ENCODE assay signal across 17 cellular contexts in the genomic region with DNA sequence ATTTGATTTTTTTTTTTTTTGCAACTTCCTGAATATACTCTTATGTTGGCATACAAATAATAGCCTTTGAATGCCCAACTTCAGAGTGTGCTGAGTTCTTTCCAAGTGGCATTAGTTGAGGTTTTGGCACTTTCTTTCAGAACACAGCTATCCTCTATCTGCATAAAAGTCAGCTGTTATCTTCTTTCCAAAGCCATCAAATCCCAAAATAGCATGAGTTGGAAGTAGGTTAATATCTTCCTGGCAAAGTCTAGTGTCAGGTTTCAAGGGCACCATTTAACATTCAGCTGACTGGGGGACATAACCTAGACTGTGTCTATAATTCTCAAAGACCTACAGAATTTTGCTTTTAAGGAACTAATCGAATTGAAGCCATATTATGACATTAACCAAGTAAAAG.
"Had no signal": no experiment of that assay in that cellular context is flagged by ENCODE, and none has a peak within 500 bp of the region (broad histone marks: within the 10 kb centered on the region; RNA-seq: fewer than 3 reads in every experiment).

No MANE protein-coding gene starts in this region.

- DNase-seq: activated B cell treated with CpG ODN at 0.5 μM for 24 hours; activated CD4-positive, alpha-beta memory T cell treated with anti-CD3 and anti-CD28 coated beads for 36 hours; activated CD4-positive, alpha-beta T cell treated with anti-CD3 and anti-CD28 coated beads for 4 hours; activated T-cell treated with anti-CD3 and anti-CD28 coated beads for 4 hours; dermis blood vessel endothelial cell; effector memory CD4-positive, alpha-beta T cell; esophagus squamous epithelium; hippocampal formation; left colon; midbrain; naive thymus-derived CD4-positive, alpha-beta T cell; stimulated activated naive B cell treated with anti-CD40 and anti-IgM and Interleukin-4, amounts not matched to agents 10 μg/mL and 1 μg/mL and 100 μg/mL, for 72 hours; upper lobe of left lung had no signal

- H2AFZ ChIP-seq: neural progenitor cell had no signal

- H3K27ac ChIP-seq: esophagus squamous epithelium, neural progenitor cell, prostate gland, thoracic aorta, upper lobe of left lung had no signal

- H3K4me3 ChIP-seq: esophagus squamous epithelium, neural progenitor cell, prostate gland, thoracic aorta, upper lobe of left lung had no signal

- H3K4me1 ChIP-seq: prostate gland, upper lobe of left lung had no signal

- H3K36me3 ChIP-seq: esophagus squamous epithelium, neural progenitor cell, prostate gland, thoracic aorta, upper lobe of left lung had no signal

- H3K9me3 ChIP-seq: esophagus squamous epithelium, prostate gland, thoracic aorta, upper lobe of left lung had no signal

- H3K9ac ChIP-seq: neural progenitor cell had no signal

- H3K27me3 ChIP-seq: esophagus squamous epithelium, neural progenitor cell, upper lobe of left lung had no signal

- H3K4me2 ChIP-seq: neural progenitor cell had no signal

- ATAC-seq: left colon; naive thymus-derived CD4-positive, alpha-beta T cell; sciatic nerve; stimulated activated naive B cell treated with anti-CD40 and anti-IgM and Interleukin-4, amounts not matched to agents 10 μg/mL and 1 μg/mL and 100 μg/mL, for 72 hours had no signal
